Comparison of ENCODE assay signal across 16 cellular contexts in the genomic region with DNA sequence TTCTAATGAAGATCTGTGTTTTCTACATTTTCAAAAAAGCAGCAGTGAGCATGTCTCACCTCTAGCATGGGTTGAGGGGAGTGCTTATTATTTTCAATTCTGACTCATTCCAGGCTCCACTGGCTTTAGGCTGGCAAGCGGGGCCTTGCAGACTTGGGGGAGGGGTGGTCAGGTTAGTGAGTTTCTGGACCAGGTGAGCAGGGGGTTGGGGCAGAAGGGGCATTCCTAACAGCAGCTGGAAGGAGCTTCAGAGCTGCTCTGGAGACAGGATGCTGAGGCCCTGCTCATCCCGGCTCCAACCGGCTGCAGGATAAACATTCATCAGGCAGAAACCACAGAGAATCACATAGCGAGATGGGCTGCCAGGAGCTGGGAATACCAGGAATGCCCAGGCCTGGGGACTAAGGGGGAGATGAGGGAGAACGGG. TPM values are rescaled to one million over a fixed set of nuclear protein-coding genes. Genes with fewer than 3 reads are reported as not detected.
DNase-seq lines count a peak whose midpoint lies in the region; ATAC-seq, FAIRE-seq and TF ChIP-seq lines count a peak whose summit lies in the region.
"Had no signal": no experiment of that assay in that cellular context is flagged by ENCODE, and none has a peak within 500 bp of the region (broad histone marks: within the 10 kb centered on the region; RNA-seq: fewer than 3 reads in every experiment).

No MANE protein-coding gene starts in this region.

- no peaks in the 10 kb centered on the region for H3K36me3 ChIP-seq in RWPE2 (ENCODE audit: low read depth)
- H3K36me3 ChIP-seq in hepatocyte (replicated peaks; ENCODE audit: insufficient read depth, low read depth), result no peaks in the 10 kb centered on the region
- H3K36me3 ChIP-seq in kidney (ENCODE audit: control insufficient read depth in 1 of 2, insufficient read depth in 2 of 2, low read length in 2 of 2), result no peaks in the 10 kb centered on the region
- H3K36me3 ChIP-seq: brain microvascular endothelial cell, sigmoid colon had no signal

- WGBS in hepatocyte (ENCODE audit: low lambda C conversion rate, missing lambda C conversion rate), result 29% methylated on average over 5 of the region's 5 CpGs

- H3K4me2 ChIP-seq in hepatocyte, result peak overlapping the region; percentile 39

- H3K9ac ChIP-seq in kidney (ENCODE audit: low read length in 2 of 2), result no peak overlapping the region

- no peaks in the 10 kb centered on the region for H3K9me3 ChIP-seq in RWPE2 (ENCODE audit: severe bottlenecking)
- H3K9me3 ChIP-seq in hepatocyte (ENCODE audit: low read depth), result no peaks in the 10 kb centered on the region
- H3K9me3 ChIP-seq in kidney (ENCODE audit: control insufficient read depth in 1 of 2, low read length in 2 of 2), result no peaks in the 10 kb centered on the region
- H3K9me3 ChIP-seq: sigmoid colon had no signal

- H3K4me1 ChIP-seq in RWPE2 (ENCODE audit: insufficient read depth, poor library complexity, severe bottlenecking) (peaks cover 38% of the 10 kb centered on the region), hepatocyte (ENCODE audit: insufficient read depth) (peaks cover 39% of the 10 kb centered on the region), kidney (ENCODE audit: control insufficient read depth in 1 of 2, insufficient read depth in 1 of 2, low read depth in 1 of 2, low read length in 2 of 2) (no peaks in the 10 kb centered on the region)
- H3K4me1 ChIP-seq: sigmoid colon had no signal

- H3K27ac ChIP-seq in RWPE2 (ENCODE audit: poor library complexity, severe bottlenecking) (peak overlapping the region; percentile 68), hepatocyte (peak overlapping the region; percentile 84), kidney (ENCODE audit: low read depth in 2 of 2, low read length in 2 of 2) (no peak overlapping the region)
- H3K27ac ChIP-seq: brain microvascular endothelial cell, HL-60, sigmoid colon, SK-N-MC had no signal

- no peaks in the 10 kb centered on the region for H3K9me3 Mint-ChIP-seq in type B pancreatic cell

- H3K27me3 Mint-ChIP-seq in type B pancreatic cell, result no peaks in the 10 kb centered on the region
- H3K27me3 Mint-ChIP-seq: activated CD4-positive, alpha-beta T cell treated with anti-CD3 and anti-CD28 coated beads for 36 hours had no signal

- ATAC-seq in RWPE2 (ENCODE audit: low read depth) (peak; percentile 47), GM21390 (IDR thresholded peaks at IDR 0.05; ENCODE audit: unreplicated experiment) (no peak)
- ATAC-seq: activated CD4-positive, alpha-beta T cell treated with anti-CD3 and anti-CD28 coated beads for 36 hours had no signal

- no peak for TF ChIP-seq CTCF in RWPE2 (IDR thresholded peaks at IDR 0.05; ENCODE audit: poor library complexity, severe bottlenecking)
- no peak for TF ChIP-seq CTCF in hepatocyte (IDR thresholded peaks at IDR 0.05; ENCODE audit: poor library complexity)
- TF ChIP-seq CTCF in type B pancreatic cell (conservative IDR thresholded peaks at IDR 0.05), result no peak
- no peak for TF ChIP-seq CTCF in kidney (IDR thresholded peaks at IDR 0.05; ENCODE audit: borderline replicate concordance, extremely low read depth, insufficient read depth)

- peak overlapping the region; percentile 77 for H3K27ac Mint-ChIP-seq in type B pancreatic cell
- H3K27ac Mint-ChIP-seq: activated CD4-positive, alpha-beta T cell treated with anti-CD3 and anti-CD28 coated beads for 36 hours had no signal

- H3K4me3 Mint-ChIP-seq in type B pancreatic cell, result no peak overlapping the region
- H3K4me3 Mint-ChIP-seq: activated CD4-positive, alpha-beta T cell treated with anti-CD3 and anti-CD28 coated beads for 36 hours had no signal

- no peaks in the 10 kb centered on the region for H3K79me2 ChIP-seq in hepatocyte

- peaks cover 41% of the 10 kb centered on the region for H3K4me1 Mint-ChIP-seq in type B pancreatic cell (ENCODE audit: unreplicated experiment)
- H3K4me1 Mint-ChIP-seq: activated CD4-positive, alpha-beta T cell treated with anti-CD3 and anti-CD28 coated beads for 36 hours had no signal

- H3K9me2 ChIP-seq in hepatocyte (replicated peaks; ENCODE audit: insufficient read depth), result no peaks in the 10 kb centered on the region

- FAIRE-seq in kidney (lab: Jason Lieb, UNC), result no peak

- DNase-seq in DMS153 treated with DMSO at 0.1 percent for 48 hours (lab: John Stamatoyannopoulos, UW; ENCODE audit: unreplicated experiment) (peak; percentile 39), DMS153 (lab: John Stamatoyannopoulos, UW) (no peak), RWPE2 (ENCODE audit: low spot score) (no peak), hepatocyte (ENCODE audit: low spot score) (peak; percentile 52), type B pancreatic cell (ENCODE audit: extremely low spot score, unreplicated experiment) (no peak), kidney (no peak), HPDE6-E6E7 (ENCODE audit: extremely low spot score) (no peak)
- DNase-seq: 8988T; activated CD4-positive, alpha-beta T cell treated with anti-CD3 and anti-CD28 coated beads for 36 hours; brain microvascular endothelial cell; GDM1; NCI-H524 treated with DMSO at 0.1 percent for 48 hours; sigmoid colon had no signal

- intact Hi-C loops in kidney (cut with DNase I), result no loop called here

- no peak overlapping the region for H2AFZ ChIP-seq in hepatocyte

- H3K36me3 Mint-ChIP-seq in type B pancreatic cell, result no peaks in the 10 kb centered on the region

- H3K4me3 ChIP-seq in RWPE2 (ENCODE audit: severe bottlenecking) (no peak overlapping the region), hepatocyte (no peak overlapping the region), kidney (ENCODE audit: low read length in 2 of 2) (no peak overlapping the region)
- H3K4me3 ChIP-seq: sigmoid colon, SK-N-MC had no signal

- no peaks in the 10 kb centered on the region for H3K27me3 ChIP-seq in RWPE2 (ENCODE audit: insufficient read depth, poor library complexity, severe bottlenecking)
- H3K27me3 ChIP-seq in hepatocyte, result no peaks in the 10 kb centered on the region
- H3K27me3 ChIP-seq: brain microvascular endothelial cell had no signal

- H4K20me1 ChIP-seq in hepatocyte (ENCODE audit: insufficient read depth, poor library complexity, severe bottlenecking), result no peaks in the 10 kb centered on the region

RNA-seq across cellular contexts. Expression of a gene that starts 10.5 kb away (rescaled TPM):
- total RNA-seq in hepatocyte (623 and 817 TPM in 2 replicates), type B pancreatic cell (ENCODE audit: low replicate concordance) (750 and 2,036 TPM in 2 replicates), kidney (781 TPM)
- polyA plus RNA-seq in hepatocyte (1,343 and 1,722 TPM in 2 replicates), kidney (ENCODE audit: insufficient read depth, low read depth, low replicate concordance) (319 TPM)
- total RNA-seq: activated CD4-positive, alpha-beta T cell treated with anti-CD3 and anti-CD28 coated beads for 36 hours had no signal

RNA-seq across cellular contexts. Expression of a gene that starts 19.9 kb away (rescaled TPM):
- total RNA-seq in hepatocyte, result 6.2 and 6.8 TPM in 2 replicates
- polyA plus RNA-seq in hepatocyte, result 8.2 and 10.6 TPM in 2 replicates
- total RNA-seq in type B pancreatic cell (ENCODE audit: low replicate concordance), result 208 and 840 TPM in 2 replicates
- 2.8 TPM for total RNA-seq in kidney
- 0.15 TPM for polyA plus RNA-seq in kidney (ENCODE audit: insufficient read depth, low read depth, low replicate concordance)
- total RNA-seq: activated CD4-positive, alpha-beta T cell treated with anti-CD3 and anti-CD28 coated beads for 36 hours; sigmoid colon had no signal

RNA-seq across cellular contexts. Expression of a gene that starts 33.2 kb away (rescaled TPM):
- total RNA-seq in hepatocyte (5.3 and 8.1 TPM in 2 replicates), type B pancreatic cell (ENCODE audit: low replicate concordance) (869 and 1,618 TPM in 2 replicates), kidney (not detected)
- polyA plus RNA-seq in hepatocyte (15.1 and 24.8 TPM in 2 replicates), kidney (ENCODE audit: insufficient read depth, low read depth, low replicate concordance) (not detected)
- total RNA-seq: activated CD4-positive, alpha-beta T cell treated with anti-CD3 and anti-CD28 coated beads for 36 hours had no signal

RNA-seq across cellular contexts. Expression of a gene that starts 33.3 kb away (rescaled TPM):
- total RNA-seq in hepatocyte (not detected in 2 replicates), type B pancreatic cell (ENCODE audit: low replicate concordance) (0.85 and 7.4 TPM in 2 replicates), kidney (not detected)
- polyA plus RNA-seq in hepatocyte (not detected in 2 replicates), kidney (ENCODE audit: insufficient read depth, low read depth, low replicate concordance) (not detected)
- total RNA-seq: activated CD4-positive, alpha-beta T cell treated with anti-CD3 and anti-CD28 coated beads for 36 hours; sigmoid colon had no signal
- polyA plus RNA-seq: sigmoid colon had no signal

RNA-seq across cellular contexts. Expression of a gene that starts 48.1 kb away (rescaled TPM):
- 0.33 TPM in 1 of 2 replicates, not detected in the other for total RNA-seq in hepatocyte
- polyA plus RNA-seq in hepatocyte, result 1.1 and 1.9 TPM in 2 replicates
- 0.19 and 0.64 TPM in 2 replicates for total RNA-seq in type B pancreatic cell (ENCODE audit: low replicate concordance)
- not detected for total RNA-seq in kidney
- polyA plus RNA-seq in kidney (ENCODE audit: insufficient read depth, low read depth, low replicate concordance), result not detected
- total RNA-seq: activated CD4-positive, alpha-beta T cell treated with anti-CD3 and anti-CD28 coated beads for 36 hours; sigmoid colon had no signal

Comparison
In these comparisons a context has a peak if more than half of its experiments do, and no peak if none do; other contexts are left out.
1. DNase-seq: peak in DMS153 treated with DMSO at 0.1 percent for 48 hours (single experiment) and hepatocyte (single experiment); none in DMS153 (single experiment), RWPE2 (single experiment), type B pancreatic cell (single experiment), kidney (single experiment) and HPDE6-E6E7 (single experiment).
2. H3K27ac ChIP-seq: peak in RWPE2 (single experiment) and hepatocyte (single experiment); none in kidney (0 of 2).
3. RNA of a gene that starts 19.9 kb away (total RNA-seq): 208 to 840 TPM in type B pancreatic cell; 6.2 to 6.8 TPM in hepatocyte and 2.8 TPM in kidney (single experiment); every median in the first group is over 10 times any median in the second.
4. RNA of a gene that starts 33.2 kb away (total RNA-seq): 869 to 1,618 TPM in type B pancreatic cell; 5.3 to 8.1 TPM in hepatocyte and not detected in kidney (single experiment); every median in the first group is over 10 times any median in the second.